In genomic region chr3:75579091-75579490, GRCh38 we compare ENCODE assay signal across 7 cellular contexts.
DNase-seq lines count a peak whose midpoint lies in the region; ATAC-seq and TF ChIP-seq lines count a peak whose summit lies in the region.
"Not testable (repeated sequence)": the region's sequence is repeated elsewhere in the genome, so short reads cannot be mapped to it uniquely, and the experiment has no call there.

No MANE protein-coding gene starts in this region.

- H3K4me3 Mint-ChIP-seq in CD8-positive, alpha-beta T cell, result peak overlapping the region; percentile 63
- peak overlapping the region; percentile 19 for H3K4me3 Mint-ChIP-seq in activated CD4-positive, alpha-beta T cell treated with anti-CD3 and anti-CD28 coated beads for 36 hours
- H3K4me3 Mint-ChIP-seq in activated naive CD4-positive, alpha-beta T cell treated with anti-CD3 and anti-CD28 coated beads for 36 hours, result peak overlapping the region; percentile 45
- peak overlapping the region; percentile 65 to 76 for H3K4me3 Mint-ChIP-seq in effector memory CD8-positive, alpha-beta T cell
- H3K4me3 Mint-ChIP-seq in mesothelial cell of epicardium, result peak overlapping the region; percentile 70

- H2AFZ ChIP-seq in parathyroid adenoma, result peak overlapping the region; percentile 89

- H3K4me2 ChIP-seq in parathyroid adenoma (ENCODE audit: low read length), result not testable (repeated sequence)

- H3K4me1 Mint-ChIP-seq in CD8-positive, alpha-beta T cell (ENCODE audit: low read depth); activated CD4-positive, alpha-beta T cell treated with anti-CD3 and anti-CD28 coated beads for 36 hours; activated naive CD4-positive, alpha-beta T cell treated with anti-CD3 and anti-CD28 coated beads for 36 hours (ENCODE audit: low read depth); effector memory CD8-positive, alpha-beta T cell (ENCODE audit: low read depth in 2 of 2); mesothelial cell of epicardium: not testable (repeated sequence)

- H3K9me3 ChIP-seq in CD8-positive, alpha-beta T cell (ENCODE audit: low read length); HUES6 (ENCODE audit: control insufficient read depth, insufficient read depth, low read depth, low read length); parathyroid adenoma (ENCODE audit: control insufficient read depth, low read length): not testable (repeated sequence)

- H3K27ac ChIP-seq in CD8-positive, alpha-beta T cell (ENCODE audit: low read depth, low read length); HUES6 (ENCODE audit: low read depth, low read length); parathyroid adenoma: not testable (repeated sequence)

- H3K27me3 ChIP-seq in CD8-positive, alpha-beta T cell (ENCODE audit: insufficient read depth, low read length); parathyroid adenoma (ENCODE audit: control insufficient read depth, insufficient read depth, low read length): not testable (repeated sequence)
- peaks cover 31% of the 10 kb centered on the region for H3K27me3 ChIP-seq in HUES6 (ENCODE audit: control insufficient read depth, insufficient read depth, low read length)

- not testable (repeated sequence) for H3K79me2 ChIP-seq in parathyroid adenoma

- not testable (repeated sequence) for DNase-seq in CD8-positive, alpha-beta T cell; activated CD4-positive, alpha-beta T cell treated with anti-CD3 and anti-CD28 coated beads for 36 hours; activated naive CD4-positive, alpha-beta T cell treated with anti-CD3 and anti-CD28 coated beads for 36 hours; effector memory CD8-positive, alpha-beta T cell; mesothelial cell of epicardium (ENCODE audit: low spot score in 2 of 2, unreplicated experiment in 2 of 2)

- CTCF ChIA-PET in CD8-positive, alpha-beta T cell (lab: Charles Lee); activated CD4-positive, alpha-beta T cell treated with anti-CD3 and anti-CD28 coated beads for 36 hours (lab: Charles Lee); activated naive CD4-positive, alpha-beta T cell treated with anti-CD3 and anti-CD28 coated beads for 36 hours (lab: Charles Lee): not testable (repeated sequence)

- POLR2A ChIA-PET in CD8-positive, alpha-beta T cell (lab: Charles Lee); activated CD4-positive, alpha-beta T cell treated with anti-CD3 and anti-CD28 coated beads for 36 hours (lab: Charles Lee): not testable (repeated sequence)

- H3K36me3 ChIP-seq in CD8-positive, alpha-beta T cell (ENCODE audit: insufficient read depth, low read length); HUES6 (ENCODE audit: control insufficient read depth, insufficient read depth, low read length); parathyroid adenoma (ENCODE audit: control insufficient read depth, insufficient read depth, low read length): not testable (repeated sequence)

- H3K27ac Mint-ChIP-seq in CD8-positive, alpha-beta T cell; activated CD4-positive, alpha-beta T cell treated with anti-CD3 and anti-CD28 coated beads for 36 hours; activated naive CD4-positive, alpha-beta T cell treated with anti-CD3 and anti-CD28 coated beads for 36 hours; effector memory CD8-positive, alpha-beta T cell; mesothelial cell of epicardium: not testable (repeated sequence)

- H3K27me3 Mint-ChIP-seq in CD8-positive, alpha-beta T cell (ENCODE audit: low read depth), result peaks cover 37% of the 10 kb centered on the region
- peaks cover 30% of the 10 kb centered on the region for H3K27me3 Mint-ChIP-seq in activated CD4-positive, alpha-beta T cell treated with anti-CD3 and anti-CD28 coated beads for 36 hours
- peaks cover 40% of the 10 kb centered on the region for H3K27me3 Mint-ChIP-seq in activated naive CD4-positive, alpha-beta T cell treated with anti-CD3 and anti-CD28 coated beads for 36 hours (ENCODE audit: low read depth)
- H3K27me3 Mint-ChIP-seq in effector memory CD8-positive, alpha-beta T cell, result peaks cover 23 to 28% of the 10 kb centered on the region in 2 donors
- peaks cover 83% of the 10 kb centered on the region for H3K27me3 Mint-ChIP-seq in mesothelial cell of epicardium (ENCODE audit: low read depth)

- H3K9me3 Mint-ChIP-seq in CD8-positive, alpha-beta T cell; activated CD4-positive, alpha-beta T cell treated with anti-CD3 and anti-CD28 coated beads for 36 hours (ENCODE audit: low read depth); activated naive CD4-positive, alpha-beta T cell treated with anti-CD3 and anti-CD28 coated beads for 36 hours; effector memory CD8-positive, alpha-beta T cell; mesothelial cell of epicardium: not testable (repeated sequence)

- H3K36me3 Mint-ChIP-seq in CD8-positive, alpha-beta T cell; activated CD4-positive, alpha-beta T cell treated with anti-CD3 and anti-CD28 coated beads for 36 hours (ENCODE audit: low read depth); activated naive CD4-positive, alpha-beta T cell treated with anti-CD3 and anti-CD28 coated beads for 36 hours (ENCODE audit: low read depth); effector memory CD8-positive, alpha-beta T cell (ENCODE audit: insufficient read depth); mesothelial cell of epicardium: not testable (repeated sequence)

- H3K9ac ChIP-seq in HUES6 (ENCODE audit: low read length); parathyroid adenoma: not testable (repeated sequence)

- intact Hi-C loops in CD8-positive, alpha-beta T cell (cut with DNase I, micrococcal nuclease); activated CD4-positive, alpha-beta T cell treated with anti-CD3 and anti-CD28 coated beads for 36 hours (cut with DNase I, micrococcal nuclease); activated naive CD4-positive, alpha-beta T cell treated with anti-CD3 and anti-CD28 coated beads for 36 hours (cut with micrococcal nuclease): not testable (repeated sequence)

- not testable (repeated sequence) for H3K4me3 ChIP-seq in CD8-positive, alpha-beta T cell (ENCODE audit: low read depth, low read length); parathyroid adenoma (ENCODE audit: low read depth, low read length)
- H3K4me3 ChIP-seq in HUES6 (ENCODE audit: low read depth, low read length), result peak overlapping the region; percentile 60

- H3K4me1 ChIP-seq in CD8-positive, alpha-beta T cell (ENCODE audit: insufficient read depth, low read length); HUES6 (ENCODE audit: control insufficient read depth, insufficient read depth, low read length); parathyroid adenoma: not testable (repeated sequence)

- TF ChIP-seq CTCF in CD8-positive, alpha-beta T cell (IDR thresholded peaks at IDR 0.05); mesothelial cell of epicardium (IDR thresholded peaks at IDR 0.05; ENCODE audit: unreplicated experiment); parathyroid adenoma (IDR thresholded peaks at IDR 0.05): not testable (repeated sequence)

- ATAC-seq in CD8-positive, alpha-beta T cell; activated CD4-positive, alpha-beta T cell treated with anti-CD3 and anti-CD28 coated beads for 36 hours; effector memory CD8-positive, alpha-beta T cell (replicated peaks): not testable (repeated sequence)

Comparison
In these comparisons a context has a peak if more than half of its experiments do, and no peak if none do; other contexts are left out.
1. H3K4me3 Mint-ChIP-seq: peak in every context shown above with its lines; median percentile 70 in effector memory CD8-positive, alpha-beta T cell; 70 in mesothelial cell of epicardium; 63 in CD8-positive, alpha-beta T cell; 45 in activated naive CD4-positive, alpha-beta T cell treated with anti-CD3 and anti-CD28 coated beads for 36 hours; 19 in activated CD4-positive, alpha-beta T cell treated with anti-CD3 and anti-CD28 coated beads for 36 hours.